Comparison of ENCODE assay signal across 8 cellular contexts in the genomic region with DNA sequence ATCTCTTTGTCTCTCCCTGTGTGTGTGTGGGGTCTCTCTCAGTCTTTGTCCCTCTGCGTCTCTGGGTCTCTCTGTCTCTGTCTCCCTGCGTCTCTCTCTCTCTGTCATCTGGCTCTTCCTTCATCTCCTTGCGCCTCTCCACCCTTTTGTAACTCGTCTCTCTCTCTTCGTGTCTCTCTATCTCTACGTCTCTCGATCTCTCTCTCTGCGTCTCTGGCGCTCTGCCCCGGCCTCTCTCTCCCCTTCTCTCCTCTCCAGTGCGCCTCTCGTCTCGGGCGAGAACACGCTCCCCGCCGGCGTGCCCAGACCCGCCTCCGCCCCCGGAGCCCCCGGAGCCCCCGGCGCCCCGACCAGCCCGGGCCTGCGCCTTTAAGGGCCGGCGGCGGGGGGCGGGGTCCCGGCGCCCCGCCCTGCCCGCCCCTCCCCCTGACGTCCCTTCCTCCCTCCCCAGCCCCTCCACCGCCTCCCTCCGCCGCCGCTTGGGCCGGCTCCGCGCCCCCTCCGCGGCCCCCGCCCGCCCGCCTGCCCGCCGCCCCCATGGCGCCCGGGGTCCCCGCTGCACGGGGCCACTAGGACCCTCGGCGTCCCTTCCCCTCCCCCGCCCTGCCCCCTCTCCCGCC. TPM values are rescaled to one million over a fixed set of nuclear protein-coding genes. Genes with fewer than 3 reads are reported as not detected.
DNase-seq lines count a peak whose midpoint lies in the region; ATAC-seq and TF ChIP-seq lines count a peak whose summit lies in the region.

Gene MARK4, plus strand, starts transcription at position 440 of the 620 bp plus-strand sequence. CDS start 318 bp downstream, outside the sequence.

- TF ChIP-seq CTCF in OCI-LY7 (conservative IDR thresholded peaks at IDR 0.05; ENCODE audit: low read length): no peak

- H3K9me2 ChIP-seq in OCI-LY7 (ENCODE audit: insufficient read depth, low read length): no peaks in the 10 kb centered on the region

- intact Hi-C loops in OCI-LY7 (cut with micrococcal nuclease; ENCODE audit: unreplicated experiment): loop anchor here (5.0 kb wide), 1 partner anchor 86 kb away; no protein-coding TSS in a partner anchor

- no peaks in the 10 kb centered on the region for H3K9me3 ChIP-seq in CD4-positive, CD25-positive, alpha-beta regulatory T cell (ENCODE audit: control insufficient read depth in 2 of 2, low read length in 2 of 2)
- H3K9me3 ChIP-seq in OCI-LY7 (ENCODE audit: low read length) (no peaks in the 10 kb centered on the region), muscle layer of colon (ENCODE audit: low read length) (no peaks in the 10 kb centered on the region)

- H3K27ac Mint-ChIP-seq in CD4-positive, CD25-positive, alpha-beta regulatory T cell: peak within 1 kb of the TSS; percentile 89 to 96 (median 94)

- H3K36me3 Mint-ChIP-seq in CD4-positive, CD25-positive, alpha-beta regulatory T cell: no peaks in the 10 kb centered on the region

- POLR2A ChIA-PET in OCI-LY7 (lab: Charles Lee): interaction anchor here (0.7 kb wide), 1 partner anchor 159 kb away, joined by 4 read pairs; no protein-coding TSS in a partner anchor

- peak within 1 kb of the TSS; percentile 84 for H3K4me3 ChIP-seq in CD4-positive, CD25-positive, alpha-beta regulatory T cell (ENCODE audit: low read depth, low read length)
- peak within 1 kb of the TSS; percentile 72 for H3K4me3 ChIP-seq in OCI-LY7 (ENCODE audit: low read depth, low read length, poor library complexity, severe bottlenecking)
- peak within 1 kb of the TSS; percentile 79 to 93 for H3K4me3 ChIP-seq in muscle layer of colon (ENCODE audit: low read depth in 1 of 2, low read length in 2 of 2)

- H3K27ac ChIP-seq in CD4-positive, CD25-positive, alpha-beta regulatory T cell (ENCODE audit: insufficient read depth, low read length, poor library complexity, severe bottlenecking): peak within 1 kb of the TSS; percentile 41
- H3K27ac ChIP-seq in OCI-LY7 (ENCODE audit: low read depth, low read length, poor library complexity, severe bottlenecking) (no peak within 1 kb of the TSS), muscle layer of colon (ENCODE audit: low read depth, low read length) (peak within 1 kb of the TSS; percentile 61)

- H3K27me3 Mint-ChIP-seq in CD4-positive, CD25-positive, alpha-beta regulatory T cell: peaks cover 14% of the 10 kb centered on the region

- peak within 1 kb of the TSS; percentile 82 for H3K4me2 ChIP-seq in OCI-LY7 (ENCODE audit: low read length)

- H3K27me3 ChIP-seq in CD4-positive, CD25-positive, alpha-beta regulatory T cell (ENCODE audit: control insufficient read depth, insufficient read depth, low read length): no peaks in the 10 kb centered on the region
- no peaks in the 10 kb centered on the region for H3K27me3 ChIP-seq in muscle layer of colon (ENCODE audit: control insufficient read depth in 1 of 2, insufficient read depth in 2 of 2, low read length in 2 of 2)

- H3K9ac ChIP-seq in muscle layer of colon (ENCODE audit: low read length): peak within 1 kb of the TSS; percentile 76

- H3K36me3 ChIP-seq in CD4-positive, CD25-positive, alpha-beta regulatory T cell (ENCODE audit: control insufficient read depth, insufficient read depth, low read length): no peaks in the 10 kb centered on the region
- no peaks in the 10 kb centered on the region for H3K36me3 ChIP-seq in OCI-LY7 (ENCODE audit: insufficient read depth, low read length)
- no peaks in the 10 kb centered on the region for H3K36me3 ChIP-seq in muscle layer of colon (ENCODE audit: insufficient read depth, low read length)

- H3K9me3 Mint-ChIP-seq in CD4-positive, CD25-positive, alpha-beta regulatory T cell: no peaks in the 10 kb centered on the region

- BruUV-seq in OCI-LY7 (replicated peaks; lab: Mats Ljungman, UMichigan): no TSS peak

- peak within 1 kb of the TSS; percentile 76 for H2AFZ ChIP-seq in OCI-LY7 (ENCODE audit: low read length)

- no peaks in the 10 kb centered on the region for H3K79me2 ChIP-seq in OCI-LY7 (ENCODE audit: insufficient read depth, low read depth, low read length)

- H3K4me3 Mint-ChIP-seq in CD4-positive, CD25-positive, alpha-beta regulatory T cell: peak within 1 kb of the TSS; percentile 94 to 98 (median 98)

- peak; percentile 50 to 73 (median 55) for DNase-seq in CD4-positive, CD25-positive, alpha-beta regulatory T cell
- peak; percentile 76 for DNase-seq in OCI-LY7 (ENCODE audit: low spot score)
- DNase-seq in activated T-cell treated with anti-CD3 and anti-CD28 coated beads, Interleukin-2, amount 50 U/mL, for 1 hour: peak; percentile 71
- DNase-seq in stimulated activated CD8-positive, alpha-beta memory T cell treated with anti-CD3 and anti-CD28 coated beads, Interleukin-7, amount 100 ng/mL, for 4 hours (ENCODE audit: low read depth in 2 of 2): peak; percentile 8 to 56

- H4K20me1 ChIP-seq in OCI-LY7 (ENCODE audit: insufficient read depth, low read length): no peaks in the 10 kb centered on the region

- ATAC-seq in CD4-positive, CD25-positive, alpha-beta regulatory T cell (ENCODE audit: low read depth in 2 of 2): peak; percentile 64 to 71
- ATAC-seq in HG02588 (IDR thresholded peaks at IDR 0.05; ENCODE audit: unreplicated experiment) (peak; percentile 46), esophagus mucosa (peak; percentile 51), HG03442 (IDR thresholded peaks at IDR 0.05; ENCODE audit: unreplicated experiment) (no peak)

- peaks cover 44% of the 10 kb centered on the region for H3K4me1 ChIP-seq in CD4-positive, CD25-positive, alpha-beta regulatory T cell (ENCODE audit: control insufficient read depth, insufficient read depth, low read length, poor library complexity, severe bottlenecking)
- H3K4me1 ChIP-seq in OCI-LY7 (ENCODE audit: insufficient read depth, low read length, poor library complexity, severe bottlenecking) (peaks cover 34% of the 10 kb centered on the region), muscle layer of colon (ENCODE audit: insufficient read depth, low read length) (peaks cover 36% of the 10 kb centered on the region)

- H3K4me1 Mint-ChIP-seq in CD4-positive, CD25-positive, alpha-beta regulatory T cell: peaks cover 7 to 45% (median 26%) of the 10 kb centered on the region in 4 donors

- CTCF ChIA-PET in OCI-LY7 (lab: Charles Lee; ENCODE audit: unreplicated experiment): interaction anchor here (0.6 kb wide), 2 partner anchors 87 to 345 kb away, joined by 3 to 19 read pairs; partner anchors contain the start of gene APOE

RNA-seq across cellular contexts. Expression of gene MARK4, which starts in this region (rescaled TPM):
- total RNA-seq in CD4-positive, CD25-positive, alpha-beta regulatory T cell: 61.0 TPM
- polyA plus RNA-seq in CD4-positive, CD25-positive, alpha-beta regulatory T cell: 1 to 10 TPM in 2 of 4 donors, under 1 TPM in 2; 0.38 to 1.6 (median 0.85) TPM
- 10.4 and 14.2 TPM in 2 replicates for total RNA-seq in OCI-LY7 (2014; rRNA removed; shearing (Covaris generic))
- total RNA-seq in OCI-LY7 (2022) (24.5 and 25.6 TPM in 2 replicates), esophagus mucosa (21.0 TPM)
